3 cellular contexts compared by ENCODE assay signal in genomic region chr3:111975131-111975530, GRCh38.
TF ChIP-seq lines count a peak whose summit lies in the region.

No MANE protein-coding gene starts in this region.

TF ChIP-seq in A549, 52 proteins besides CTCF, POLR2A, EP300 and RAD21:
- TF ChIP-seq CHD2 (IDR thresholded peaks at IDR 0.05; ENCODE audit: low read length, partially characterized antibody), result no peak
- TF ChIP-seq CEBPB (IDR thresholded peaks at IDR 0.05), result peak; percentile 58 to 79
- TF ChIP-seq CBX8 (IDR thresholded peaks at IDR 0.05), result no peak
- no peak for TF ChIP-seq ZFP36 (IDR thresholded peaks at IDR 0.05; ENCODE audit: borderline replicate concordance, partially characterized antibody)
- TF ChIP-seq TP53 (CRISPR knock-in tag; IDR thresholded peaks at IDR 0.05), result no peak
- no peak for TF ChIP-seq HES2 (IDR thresholded peaks at IDR 0.05)

TF ChIP-seq in HCT116, 20 proteins besides CTCF, POLR2A, EP300 and RAD21:
- TF ChIP-seq JUND (IDR thresholded peaks at IDR 0.05), result no peak
- peak; percentile 33; the same call in 1 of the 2 replicates for TF ChIP-seq CEBPB (IDR thresholded peaks at IDR 0.05; ENCODE audit: low read depth)
TF ChIP-seq in HCT116: peak in this region for 1.

TF ChIP-seq in K562, 482 proteins besides CTCF, POLR2A, EP300 and RAD21:
- TF ChIP-seq ZBTB11 (CRISPR knock-in tag; IDR thresholded peaks at IDR 0.05) (no peak), ZNF785 (CRISPR knock-in tag; IDR thresholded peaks at IDR 0.05) (no peak), CEBPG (CRISPR knock-in tag; IDR thresholded peaks at IDR 0.05) (no peak), CEBPG (tag; conservative IDR thresholded peaks at IDR 0.05 in 1 of 2, IDR thresholded peaks at IDR 0.05 in 1 of 2) (peak in 1 of 2 experiments; percentile 45; a peak in 1 of 4 replicates), E2F4 (CRISPR knock-in tag; IDR thresholded peaks at IDR 0.05; ENCODE audit: low read depth) (no peak), CEBPB (tag; IDR thresholded peaks at IDR 0.05) (peak; percentile 44; the same call in 1 of the 2 replicates), SMARCC2 (IDR thresholded peaks at IDR 0.05; ENCODE audit: low read depth) (no peak)
